18 cellular contexts compared by ENCODE assay signal in genomic region chr5:84564311-84564710, GRCh38.
A peak's percentile ranks its signal among the peaks of the same experiment; 100 is the strongest.
DNase-seq lines count a peak whose midpoint lies in the region; ATAC-seq and TF ChIP-seq lines count a peak whose summit lies in the region.
"Had no signal": no experiment of that assay in that cellular context is flagged by ENCODE, and none has a peak within 500 bp of the region (broad histone marks: within the 10 kb centered on the region; RNA-seq: fewer than 3 reads in every experiment).

No MANE protein-coding gene starts in this region.

- no peaks in the 10 kb centered on the region for H3K9me3 ChIP-seq in HUES6 (ENCODE audit: control insufficient read depth, insufficient read depth, low read depth, low read length)
- H3K9me3 ChIP-seq: heart left ventricle had no signal

- H3K9ac ChIP-seq in HUES6 (ENCODE audit: low read length) = no peak overlapping the region

- H3K27ac ChIP-seq in HUES6 (ENCODE audit: low read depth, low read length) (peak overlapping the region; percentile 20; the same call in 1 of the 2 replicates), angular gyrus (ENCODE audit: low read depth, low read length) (peak overlapping the region; percentile 99), foreskin keratinocyte (no peak overlapping the region)
- H3K27ac ChIP-seq: heart left ventricle had no signal

- TF ChIP-seq CTCF in foreskin keratinocyte (conservative IDR thresholded peaks at IDR 0.05) = no peak

- H3K36me3 ChIP-seq in HUES6 (ENCODE audit: control insufficient read depth, insufficient read depth, low read length) = no peaks in the 10 kb centered on the region
- H3K36me3 ChIP-seq: heart left ventricle had no signal

- DNase-seq in foreskin keratinocyte = peak; percentile 6 to 28
- peak; percentile 75 for DNase-seq in stromal cell of bone marrow (ENCODE audit: low read depth)
- no peak for DNase-seq in mesenteric fat pad (ENCODE audit: low spot score)
- no peak for DNase-seq in NCI-H2227 (lab: John Stamatoyannopoulos, UW; ENCODE audit: unreplicated experiment)
- DNase-seq: activated CD4-positive, alpha-beta T cell treated with anti-CD3 and anti-CD28 coated beads, Interleukin-2, amount 50 U/mL, for 48 hours; aorta; CD8-positive, alpha-beta memory T cell; effector CD8-positive, alpha-beta T cell; GDM1; heart left ventricle; naive thymus-derived CD4-positive, alpha-beta T cell; NCI-H2029 treated with DMSO at 0.1 percent for 48 hours; stimulated activated naive B cell treated with anti-CD40 and anti-IgM and Interleukin-4, amounts not matched to agents 10 μg/mL and 1 μg/mL and 100 μg/mL, for 72 hours had no signal

- H3K4me1 ChIP-seq in HUES6 (ENCODE audit: control insufficient read depth, insufficient read depth, low read length) = peaks cover 30% of the 10 kb centered on the region
- H3K4me1 ChIP-seq in foreskin keratinocyte = no peaks in the 10 kb centered on the region
- H3K4me1 ChIP-seq: heart left ventricle had no signal

- no peak overlapping the region for H3K4me3 ChIP-seq in HUES6 (ENCODE audit: low read depth, low read length)
- H3K4me3 ChIP-seq: heart left ventricle, K562 had no signal

- ATAC-seq in foreskin keratinocyte = no peak
- ATAC-seq in GM18867 (IDR thresholded peaks at IDR 0.05; ENCODE audit: unreplicated experiment) = no peak
- ATAC-seq: heart left ventricle; K562; left lobe of liver; naive thymus-derived CD4-positive, alpha-beta T cell; stimulated activated naive B cell treated with anti-CD40 and anti-IgM and Interleukin-4, amounts not matched to agents 10 μg/mL and 1 μg/mL and 100 μg/mL, for 72 hours had no signal

- H3K27me3 ChIP-seq in HUES6 (ENCODE audit: control insufficient read depth, insufficient read depth, low read length) = no peaks in the 10 kb centered on the region
- H3K27me3 ChIP-seq in foreskin keratinocyte = no peaks in the 10 kb centered on the region
- H3K27me3 ChIP-seq: heart left ventricle had no signal

Comparison
In these comparisons a context has a peak if more than half of its experiments do, and no peak if none do; other contexts are left out.
1. DNase-seq: peak in foreskin keratinocyte (2 of 2) and stromal cell of bone marrow (single experiment); none in mesenteric fat pad (single experiment) and NCI-H2227 (single experiment).